Comparison of ENCODE assay signal across 8 cellular contexts in genomic region chr7:99380823-99381663, GRCh38. TPM values are rescaled to one million over a fixed set of nuclear protein-coding genes. Genes with fewer than 3 reads are reported as not detected.
DNase-seq lines count a peak whose midpoint lies in the region; ATAC-seq and TF ChIP-seq lines count a peak whose summit lies in the region.

No MANE protein-coding gene starts in this region.

- H3K36me3 Mint-ChIP-seq in activated naive CD8-positive, alpha-beta T cell treated with anti-CD3 and anti-CD28 coated beads, Interleukin-2, amount 10 ng/mL, durations not matched to agents 7 days and 5 days = peaks cover 27% of the 10 kb centered on the region
- peaks cover 15% of the 10 kb centered on the region for H3K36me3 Mint-ChIP-seq in memory B cell
- H3K36me3 Mint-ChIP-seq in stimulated activated memory B cell treated with anti-CD40 and anti-IgM and Interleukin-4, amounts not matched to agents 10 μg/mL and 1 μg/mL and 100 μg/mL, for 72 hours = peaks cover 48% of the 10 kb centered on the region

- H3K27ac Mint-ChIP-seq in activated naive CD8-positive, alpha-beta T cell treated with anti-CD3 and anti-CD28 coated beads, Interleukin-2, amount 10 ng/mL, durations not matched to agents 7 days and 5 days = peak overlapping the region; percentile 96
- peak overlapping the region; percentile 92 for H3K27ac Mint-ChIP-seq in memory B cell
- peak overlapping the region; percentile 81 for H3K27ac Mint-ChIP-seq in stimulated activated memory B cell treated with anti-CD40 and anti-IgM and Interleukin-4, amounts not matched to agents 10 μg/mL and 1 μg/mL and 100 μg/mL, for 72 hours

- POLR2A ChIA-PET in activated naive CD8-positive, alpha-beta T cell treated with anti-CD3 and anti-CD28 coated beads, Interleukin-2, amount 10 ng/mL, durations not matched to agents 7 days and 5 days (lab: Charles Lee) = interaction anchor here (0.6 to 1.3 kb wide), 8 partner anchors 9 to 47 kb away, joined by 3 to 22 read pairs (median 4); partner anchors contain the start of genes BUD31 and PDAP1

- DNase-seq in GM12864 (ENCODE audit: low read depth) (peak; percentile 87), RPMI8226 (peak; percentile 89), memory B cell (ENCODE audit: low spot score in 2 of 2) (peak; percentile 69 to 75), DMS153 (lab: John Stamatoyannopoulos, UW) (no peak), NCI-H69 (lab: John Stamatoyannopoulos, UW) (no peak)
- DNase-seq in activated naive CD8-positive, alpha-beta T cell treated with anti-CD3 and anti-CD28 coated beads, Interleukin-2, amount 10 ng/mL, durations not matched to agents 7 days and 5 days = peak; percentile 80

- H3K9me3 Mint-ChIP-seq in activated naive CD8-positive, alpha-beta T cell treated with anti-CD3 and anti-CD28 coated beads, Interleukin-2, amount 10 ng/mL, durations not matched to agents 7 days and 5 days = no peaks in the 10 kb centered on the region
- H3K9me3 Mint-ChIP-seq in memory B cell = peaks cover 1% of the 10 kb centered on the region
- H3K9me3 Mint-ChIP-seq in stimulated activated memory B cell treated with anti-CD40 and anti-IgM and Interleukin-4, amounts not matched to agents 10 μg/mL and 1 μg/mL and 100 μg/mL, for 72 hours = no peaks in the 10 kb centered on the region

- no peak for TF ChIP-seq CTCF in GM12864 (IDR thresholded peaks at IDR 0.05; ENCODE audit: low read depth, low read length, missing control alignments)

- peaks cover 42% of the 10 kb centered on the region for H3K4me1 Mint-ChIP-seq in activated naive CD8-positive, alpha-beta T cell treated with anti-CD3 and anti-CD28 coated beads, Interleukin-2, amount 10 ng/mL, durations not matched to agents 7 days and 5 days
- peaks cover 36% of the 10 kb centered on the region for H3K4me1 Mint-ChIP-seq in memory B cell
- peaks cover 77% of the 10 kb centered on the region for H3K4me1 Mint-ChIP-seq in stimulated activated memory B cell treated with anti-CD40 and anti-IgM and Interleukin-4, amounts not matched to agents 10 μg/mL and 1 μg/mL and 100 μg/mL, for 72 hours

- ATAC-seq in HG02571 (IDR thresholded peaks at IDR 0.05; ENCODE audit: unreplicated experiment) = peak; percentile 70
- peak; percentile 92 for ATAC-seq in activated naive CD8-positive, alpha-beta T cell treated with anti-CD3 and anti-CD28 coated beads, Interleukin-2, amount 10 ng/mL, durations not matched to agents 7 days and 5 days (ENCODE audit: low read depth)
- ATAC-seq in memory B cell (ENCODE audit: low read depth) = peak; percentile 79
- peak; percentile 91 for ATAC-seq in stimulated activated memory B cell treated with anti-CD40 and anti-IgM and Interleukin-4, amounts not matched to agents 10 μg/mL and 1 μg/mL and 100 μg/mL, for 72 hours

- no peaks in the 10 kb centered on the region for H3K27me3 Mint-ChIP-seq in activated naive CD8-positive, alpha-beta T cell treated with anti-CD3 and anti-CD28 coated beads, Interleukin-2, amount 10 ng/mL, durations not matched to agents 7 days and 5 days
- H3K27me3 Mint-ChIP-seq in memory B cell = no peaks in the 10 kb centered on the region
- H3K27me3 Mint-ChIP-seq in stimulated activated memory B cell treated with anti-CD40 and anti-IgM and Interleukin-4, amounts not matched to agents 10 μg/mL and 1 μg/mL and 100 μg/mL, for 72 hours = no peaks in the 10 kb centered on the region

- peak overlapping the region; percentile 85 for H3K4me3 Mint-ChIP-seq in activated naive CD8-positive, alpha-beta T cell treated with anti-CD3 and anti-CD28 coated beads, Interleukin-2, amount 10 ng/mL, durations not matched to agents 7 days and 5 days
- peak overlapping the region; percentile 80 for H3K4me3 Mint-ChIP-seq in memory B cell
- peak overlapping the region; percentile 66 for H3K4me3 Mint-ChIP-seq in stimulated activated memory B cell treated with anti-CD40 and anti-IgM and Interleukin-4, amounts not matched to agents 10 μg/mL and 1 μg/mL and 100 μg/mL, for 72 hours

- H3K4me3 ChIP-seq in GM12864 (ENCODE audit: low read depth, low read length) = peak overlapping the region; percentile 56

RNA-seq across cellular contexts. Expression of gene ARPC1B, which starts 6.5 kb away (rescaled TPM):
- 100 to 1,000 TPM; 318 to 319 TPM for total RNA-seq in activated naive CD8-positive, alpha-beta T cell treated with anti-CD3 and anti-CD28 coated beads, Interleukin-2, amount 10 ng/mL, durations not matched to agents 7 days and 5 days

RNA-seq across cellular contexts. Expression of gene PDAP1, which starts 27.4 kb away (rescaled TPM):
- total RNA-seq in activated naive CD8-positive, alpha-beta T cell treated with anti-CD3 and anti-CD28 coated beads, Interleukin-2, amount 10 ng/mL, durations not matched to agents 7 days and 5 days = 10 to 100 TPM; 87.1 to 93.5 TPM

RNA-seq across cellular contexts. Expression of gene BUD31, which starts 27.7 kb away (rescaled TPM):
- total RNA-seq in activated naive CD8-positive, alpha-beta T cell treated with anti-CD3 and anti-CD28 coated beads, Interleukin-2, amount 10 ng/mL, durations not matched to agents 7 days and 5 days = 10 to 100 TPM; 80.8 to 90.4 TPM

RNA-seq across cellular contexts. Expression of gene ARPC1A, which starts 55.3 kb away (rescaled TPM):
- total RNA-seq in activated naive CD8-positive, alpha-beta T cell treated with anti-CD3 and anti-CD28 coated beads, Interleukin-2, amount 10 ng/mL, durations not matched to agents 7 days and 5 days = 10 to 100 TPM; 50.6 to 53.5 TPM

RNA-seq across cellular contexts. Expression of gene PTCD1, which starts 57.6 kb away (rescaled TPM):
- 10 to 100 TPM; 10.7 to 11.1 TPM for total RNA-seq in activated naive CD8-positive, alpha-beta T cell treated with anti-CD3 and anti-CD28 coated beads, Interleukin-2, amount 10 ng/mL, durations not matched to agents 7 days and 5 days

Comparison
In these comparisons a context has a peak if more than half of its experiments do, and no peak if none do; other contexts are left out.
1. DNase-seq: peak in GM12864 (single experiment), RPMI8226 (single experiment), activated naive CD8-positive, alpha-beta T cell treated with anti-CD3 and anti-CD28 coated beads, Interleukin-2, amount 10 ng/mL, durations not matched to agents 7 days and 5 days (single experiment) and memory B cell (2 of 2); none in DMS153 (single experiment) and NCI-H69 (single experiment).
2. Peak in every context shown above with its lines, with median percentiles within 50 percentile points of each other: ATAC-seq, H3K27ac Mint-ChIP-seq and H3K4me3 Mint-ChIP-seq.